1 cellular context compared by ENCODE assay signal in the genomic region with DNA sequence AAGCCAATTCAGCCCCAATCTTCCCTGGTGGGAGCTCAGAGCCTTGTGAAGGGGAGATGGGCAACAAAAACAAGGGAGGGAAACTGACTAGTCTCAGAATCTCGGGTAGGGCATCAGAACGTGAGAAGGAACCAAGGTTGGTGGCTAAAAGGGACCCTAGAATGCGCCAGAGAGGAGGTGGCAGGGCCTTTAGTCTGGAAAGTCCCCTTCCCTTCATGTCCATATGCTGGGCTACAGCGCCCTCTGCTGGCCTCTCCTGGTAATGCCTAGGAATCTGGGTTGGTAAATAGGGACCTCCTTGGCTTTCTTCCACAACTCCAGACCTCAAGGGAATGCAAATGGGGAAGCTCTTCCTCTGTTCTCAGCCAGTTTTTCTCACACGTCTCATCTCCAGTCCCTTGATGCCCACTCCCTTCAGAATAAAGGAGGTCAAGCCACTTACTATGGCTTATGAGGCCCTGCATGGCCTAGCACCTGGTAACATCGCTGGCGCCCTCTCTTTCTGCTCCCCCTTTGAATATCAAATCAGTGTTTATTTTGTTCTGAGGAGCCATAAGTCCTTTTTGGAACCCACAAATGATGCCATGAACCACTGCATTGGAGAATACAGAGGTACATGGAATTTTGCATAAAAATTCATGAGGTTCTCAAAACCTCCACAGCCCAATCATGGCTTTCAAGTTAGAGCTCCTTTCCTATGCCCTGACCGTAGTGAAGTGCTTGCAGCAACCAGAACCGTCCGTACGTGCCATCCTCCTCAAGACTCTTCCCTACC.
TF ChIP-seq lines count a peak whose summit lies in the region.

No MANE protein-coding gene starts in this region.

TF ChIP-seq in HEK293, 187 proteins besides CTCF, POLR2A, EP300 and RAD21 (continued from another document):
- TF ChIP-seq, protein P1, sequence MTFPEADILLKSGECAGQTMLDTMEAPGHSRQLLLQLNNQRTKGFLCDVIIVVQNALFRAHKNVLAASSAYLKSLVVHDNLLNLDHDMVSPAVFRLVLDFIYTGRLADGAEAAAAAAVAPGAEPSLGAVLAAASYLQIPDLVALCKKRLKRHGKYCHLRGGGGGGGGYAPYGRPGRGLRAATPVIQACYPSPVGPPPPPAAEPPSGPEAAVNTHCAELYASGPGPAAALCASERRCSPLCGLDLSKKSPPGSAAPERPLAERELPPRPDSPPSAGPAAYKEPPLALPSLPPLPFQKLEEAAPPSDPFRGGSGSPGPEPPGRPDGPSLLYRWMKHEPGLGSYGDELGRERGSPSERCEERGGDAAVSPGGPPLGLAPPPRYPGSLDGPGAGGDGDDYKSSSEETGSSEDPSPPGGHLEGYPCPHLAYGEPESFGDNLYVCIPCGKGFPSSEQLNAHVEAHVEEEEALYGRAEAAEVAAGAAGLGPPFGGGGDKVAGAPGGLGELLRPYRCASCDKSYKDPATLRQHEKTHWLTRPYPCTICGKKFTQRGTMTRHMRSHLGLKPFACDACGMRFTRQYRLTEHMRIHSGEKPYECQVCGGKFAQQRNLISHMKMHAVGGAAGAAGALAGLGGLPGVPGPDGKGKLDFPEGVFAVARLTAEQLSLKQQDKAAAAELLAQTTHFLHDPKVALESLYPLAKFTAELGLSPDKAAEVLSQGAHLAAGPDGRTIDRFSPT (tag by site-specific recombination; IDR thresholded peaks at IDR 0.05), result no peak
- TF ChIP-seq GLIS2 (tag by site-specific recombination; IDR thresholded peaks at IDR 0.05) (no peak), PRDM2 (tag by site-specific recombination; IDR thresholded peaks at IDR 0.05; ENCODE audit: borderline replicate concordance) (no peak), ZNF2 (tag by site-specific recombination; IDR thresholded peaks at IDR 0.05) (no peak; the same call in 1 of the 2 replicates), ZBTB10 (tag by site-specific recombination; IDR thresholded peaks at IDR 0.05) (peak; percentile 48; the same call in 1 of the 2 replicates), EGR2 (tag by site-specific recombination; IDR thresholded peaks at IDR 0.05; ENCODE audit: low read depth) (no peak), ZNF555 (tag by site-specific recombination; conservative IDR thresholded peaks at IDR 0.05) (no peak), ZNF560 (tag by site-specific recombination; IDR thresholded peaks at IDR 0.05; ENCODE audit: borderline replicate concordance) (no peak), ZXDB (tag by site-specific recombination; IDR thresholded peaks at IDR 0.05) (no peak; the same call in 1 of the 2 replicates), INSM2 (tag by site-specific recombination; IDR thresholded peaks at IDR 0.05) (no peak), ZNF549 (tag by site-specific recombination; IDR thresholded peaks at IDR 0.05) (no peak), ZBTB1 (tag by site-specific recombination; IDR thresholded peaks at IDR 0.05) (no peak), ZNF548 (tag by site-specific recombination; IDR thresholded peaks at IDR 0.05) (no peak), ZFP37 (tag by site-specific recombination; IDR thresholded peaks at IDR 0.05) (peak; percentile 70; the same call in 1 of the 2 replicates), ZNF174 (tag by site-specific recombination; IDR thresholded peaks at IDR 0.05) (no peak), ZNF112 (tag by site-specific recombination; IDR thresholded peaks at IDR 0.05) (no peak), MZF1 (tag by site-specific recombination; IDR thresholded peaks at IDR 0.05; ENCODE audit: borderline replicate concordance) (peak; percentile 83), PRDM6 (tag by site-specific recombination; IDR thresholded peaks at IDR 0.05) (no peak), ZNF660 (tag by site-specific recombination; IDR thresholded peaks at IDR 0.05) (peak; percentile 90), ZNF501 (tag by site-specific recombination; IDR thresholded peaks at IDR 0.05) (0 out of 2 replicates have a peak, but pooled peaks have one; percentile 65), ZNF48 (tag by site-specific recombination; IDR thresholded peaks at IDR 0.05) (no peak), ZBTB17 (tag by site-specific recombination; IDR thresholded peaks at IDR 0.05) (peak; percentile 80)
